ENCODE assay signal across 20 cellular contexts in the genomic region with DNA sequence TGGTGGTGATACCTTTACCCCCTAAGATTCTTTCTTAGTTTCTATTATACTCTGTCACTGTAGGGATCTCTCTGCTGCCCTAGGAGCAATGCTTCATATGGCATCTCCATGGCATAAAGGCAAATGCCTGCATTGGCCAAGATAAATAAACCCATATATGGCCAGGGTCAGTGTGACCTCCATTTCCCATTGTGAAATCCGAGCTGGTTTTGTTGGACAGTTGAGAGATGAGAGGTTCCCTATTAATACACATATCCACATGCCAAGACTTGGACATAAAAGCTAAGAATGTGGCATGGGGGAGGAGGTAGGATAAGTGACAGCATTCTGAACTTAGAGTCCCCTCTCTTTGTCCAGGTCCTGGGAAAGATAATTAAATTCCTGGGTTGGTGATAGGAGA. TPM values are rescaled to one million over a fixed set of nuclear protein-coding genes. Genes with fewer than 3 reads are reported as not detected.
DNase-seq lines count a peak whose midpoint lies in the region; ATAC-seq and TF ChIP-seq lines count a peak whose summit lies in the region.
"Had no signal": no experiment of that assay in that cellular context is flagged by ENCODE, and none has a peak within 500 bp of the region (broad histone marks: within the 10 kb centered on the region; RNA-seq: fewer than 3 reads in every experiment).

No MANE protein-coding gene starts in this region.

- DNase-seq in heart left ventricle (no peak), cardiac septum (ENCODE audit: low spot score) (no peak), brain pericyte (ENCODE audit: low read depth, low spot score) (peak; percentile 38), hepatic stellate cell (ENCODE audit: low spot score) (peak; percentile 49), foreskin melanocyte (no peak), SW 1271 (lab: John Stamatoyannopoulos, UW) (no peak), ascending aorta (ENCODE audit: low spot score in 2 of 2) (no peak)
- DNase-seq in stimulated activated naive CD4-positive, alpha-beta T cell treated with Interleukin-2 at 50 U/mL for 16 hours (lab: John Stamatoyannopoulos, UW): no peak
- DNase-seq: activated naive CD4-positive, alpha-beta T cell; effector memory CD8-positive, alpha-beta T cell; glutamatergic neuron; Karpas-422; kidney glomerular epithelial cell; naive B cell; NCI-H1930; NCI-H526; stimulated activated CD4-positive, alpha-beta T cell treated with anti-CD3 and anti-CD28 coated beads, Interleukin-2, amount 100 ng/mL, for 24 hours had no signal

- TF ChIP-seq POLR2A in heart left ventricle (IDR thresholded peaks at IDR 0.05): no peak

- H3K4me1 ChIP-seq in heart left ventricle (peaks cover 0 to 20% (median 0%) of the 10 kb centered on the region in 12 donors), ascending aorta (no peaks in the 10 kb centered on the region)
- H3K4me1 ChIP-seq: breast epithelium had no signal

- intact Hi-C loops in heart left ventricle (cut with DNase I): loop anchor here in 4 of 10 donors (10.0 kb wide), 2 partner anchors 134 to 144 kb away; partner anchors contain the start of genes AQP10 (in 1 of the 4) and ATP8B2 (in 1 of the 4)
- intact Hi-C loops in cardiac septum (cut with DNase I): no loop called here
- intact Hi-C loops in ascending aorta (cut with DNase I): no loop called here

- 2 to 15% (median 9%) methylated on average over 1 of the region's 1 CpG for WGBS in heart left ventricle, 4 donors

- H3K27me3 ChIP-seq in heart left ventricle (no peaks in the 10 kb centered on the region), ascending aorta (no peaks in the 10 kb centered on the region)
- H3K27me3 ChIP-seq: breast epithelium had no signal

- H3K27ac ChIP-seq in heart left ventricle (peak overlapping the region in 2 of 12 donors; percentile 2 to 10), ascending aorta (no peak overlapping the region)

- peak in 3 of 4 donors; percentile 38 to 51 (median 41) for ATAC-seq in heart left ventricle
- ATAC-seq: effector memory CD8-positive, alpha-beta T cell had no signal

- no peaks in the 10 kb centered on the region for H3K36me3 ChIP-seq in heart left ventricle
- H3K36me3 ChIP-seq in ascending aorta: no peaks in the 10 kb centered on the region
- H3K36me3 ChIP-seq: breast epithelium had no signal

- H3K9me3 ChIP-seq in heart left ventricle (no peaks in the 10 kb centered on the region), ascending aorta (no peaks in the 10 kb centered on the region)
- H3K9me3 ChIP-seq: breast epithelium had no signal

- H3K4me3 ChIP-seq in heart left ventricle (no peak overlapping the region), ascending aorta (no peak overlapping the region)
- H3K4me3 ChIP-seq: breast epithelium had no signal

- no peak for TF ChIP-seq CTCF in heart left ventricle (IDR thresholded peaks at IDR 0.05)
- TF ChIP-seq CTCF in ascending aorta (IDR thresholded peaks at IDR 0.05): no peak

RNA-seq across cellular contexts. Expression of gene TPM3, which starts 1.4 kb away (rescaled TPM):
- total RNA-seq in heart left ventricle (100 to 1,000 TPM in 7 of 9 donors, 10 to 100 TPM in 2; 76.5 to 259 (median 120) TPM), cardiac septum (364 TPM), ascending aorta (254 TPM)
- 100 to 1,000 TPM; 101 to 163 TPM for polyA plus RNA-seq in heart left ventricle

RNA-seq across cellular contexts. Expression of gene CFAP141, which starts 15.6 kb away (rescaled TPM):
- total RNA-seq in heart left ventricle (not detected), cardiac septum (not detected), ascending aorta (not detected)
- not detected for polyA plus RNA-seq in heart left ventricle
- total RNA-seq: breast epithelium had no signal
- polyA plus RNA-seq: AG04450, thymus had no signal

RNA-seq across cellular contexts. Expression of gene UBAP2L, which starts 30.2 kb away (rescaled TPM):
- total RNA-seq in heart left ventricle (100 to 1,000 TPM in 5 of 9 donors, 10 to 100 TPM in 4; 57.4 to 142 (median 100) TPM), cardiac septum (111 TPM), ascending aorta (67.8 TPM)
- 10 to 100 TPM; 61.6 to 88.3 TPM for polyA plus RNA-seq in heart left ventricle

RNA-seq across cellular contexts. Expression of gene NUP210L, which starts 35.7 kb away (rescaled TPM):
- total RNA-seq in heart left ventricle (under 1 TPM in 3 of 9 donors, not detected in 6; 0.04 to 0.31 (median 0.05) TPM), cardiac septum (0.48 TPM), ascending aorta (not detected)
- polyA plus RNA-seq in heart left ventricle: not detected
- polyA plus RNA-seq: AG04450 had no signal

Comparison
In these comparisons a context has a peak if more than half of its experiments do, and no peak if none do; other contexts are left out.
1. DNase-seq: peak in brain pericyte (single experiment) and hepatic stellate cell (single experiment); none in heart left ventricle (0 of 5), cardiac septum (single experiment), foreskin melanocyte (single experiment), SW 1271 (0 of 2), ascending aorta (0 of 2) and stimulated activated naive CD4-positive, alpha-beta T cell treated with Interleukin-2 at 50 U/mL for 16 hours (single experiment).